ENCODE assay signal across 1 cellular context in genomic region chr5:142929602-142930001, GRCh38.
TF ChIP-seq lines count a peak whose summit lies in the region.

No MANE protein-coding gene starts in this region.

TF ChIP-seq in WTC11, 78 proteins besides CTCF, POLR2A, EP300 and RAD21 (continued from another document):
- TF ChIP-seq ARID4B (CRISPR knock-in tag; IDR thresholded peaks at IDR 0.05; ENCODE audit: borderline replicate concordance) (no peak), USF1 (CRISPR knock-in tag; IDR thresholded peaks at IDR 0.05) (no peak), E2F5 (CRISPR knock-in tag; IDR thresholded peaks at IDR 0.05) (no peak), SMAD3 (CRISPR knock-in tag; IDR thresholded peaks at IDR 0.05; ENCODE audit: borderline replicate concordance) (no peak), ZSCAN18 (CRISPR knock-in tag; IDR thresholded peaks at IDR 0.05) (no peak), NFE2L1 (CRISPR knock-in tag; IDR thresholded peaks at IDR 0.05) (no peak)
